In genomic region chr5:37723147-37723961, GRCh38 we compare ENCODE assay signal across 8 cellular contexts.
DNase-seq lines count a peak whose midpoint lies in the region; ATAC-seq and TF ChIP-seq lines count a peak whose summit lies in the region.

No MANE protein-coding gene starts in this region.

- intact Hi-C loops in Panc1 (cut with micrococcal nuclease; ENCODE audit: unreplicated experiment), result no loop called here

- H3K9me3 ChIP-seq in Panc1 (ENCODE audit: control insufficient read depth, insufficient read depth, low read depth, low read length), result no peaks in the 10 kb centered on the region

- H3K4me3 ChIP-seq in Panc1 (ENCODE audit: low read depth in 2 of 2, low read length in 2 of 2), result no peak overlapping the region

- H3K4me1 Mint-ChIP-seq in stimulated activated naive CD8-positive, alpha-beta T cell treated with anti-CD3 and anti-CD28 coated beads, Interleukin-15, amount 100 ng/mL, for 72 hours, result peaks cover 28% of the 10 kb centered on the region

- H3K27ac Mint-ChIP-seq in activated naive CD4-positive, alpha-beta T cell treated with anti-CD3 and anti-CD28 coated beads, Interleukin-2, amount 50 U/mL, for 72 hours, result peak overlapping the region; percentile 19 to 87
- peak overlapping the region; percentile 8 to 85 for H3K27ac Mint-ChIP-seq in stimulated activated naive CD8-positive, alpha-beta T cell treated with anti-CD3 and anti-CD28 coated beads, Interleukin-15, amount 100 ng/mL, for 72 hours

- CTCF ChIA-PET in Panc1 (lab: Charles Lee), result no interaction called here

- ATAC-seq in activated naive CD4-positive, alpha-beta T cell treated with anti-CD3 and anti-CD28 coated beads, Interleukin-2, amount 50 U/mL, for 72 hours, result no peak
- ATAC-seq in Panc1, result 0 out of 2 replicates have a peak, but pooled peaks have one; percentile 34
- no peak for ATAC-seq in stimulated activated naive CD8-positive, alpha-beta T cell treated with anti-CD3 and anti-CD28 coated beads, Interleukin-15, amount 100 ng/mL, for 72 hours
- ATAC-seq in HG03045 (IDR thresholded peaks at IDR 0.05; ENCODE audit: unreplicated experiment), result no peak

- in situ Hi-C loops in Panc1 (cut with HindIII; ENCODE audit: low pct_unique_long_range_greater_than_20kb, low sequenced_read_pairs), result no loop called here

- no peaks in the 10 kb centered on the region for H3K36me3 ChIP-seq in Panc1 (ENCODE audit: control insufficient read depth, insufficient read depth, low read length)

- H3K27me3 Mint-ChIP-seq in stimulated activated naive CD8-positive, alpha-beta T cell treated with anti-CD3 and anti-CD28 coated beads, Interleukin-15, amount 100 ng/mL, for 72 hours, result no peaks in the 10 kb centered on the region

- DNase-seq in activated naive CD4-positive, alpha-beta T cell treated with anti-CD3 and anti-CD28 coated beads, Interleukin-2, amount 50 U/mL, for 72 hours (ENCODE audit: low spot score in 2 of 2), result peak in 1 of 2 donors; percentile 20
- DNase-seq in activated naive CD4-positive, alpha-beta T cell treated with Interleukin-2 at 50 U/mL for 16 hours, result no peak
- DNase-seq in Panc1 (ENCODE audit: low read depth, low spot score) (no peak), fibroblast of peridontal ligament (ENCODE audit: extremely low read depth) (peak; percentile 60), SIG-M5 treated with dmso at 0.1 percent for 504 hours (lab: John Stamatoyannopoulos, UW; ENCODE audit: unreplicated experiment) (no peak), mesenteric fat pad (ENCODE audit: low spot score) (no peak)
- peak in 1 of 2 donors; percentile 20 for DNase-seq in stimulated activated naive CD8-positive, alpha-beta T cell treated with anti-CD3 and anti-CD28 coated beads, Interleukin-15, amount 100 ng/mL, for 72 hours

- H3K4me3 Mint-ChIP-seq in stimulated activated naive CD8-positive, alpha-beta T cell treated with anti-CD3 and anti-CD28 coated beads, Interleukin-15, amount 100 ng/mL, for 72 hours, result peak overlapping the region; percentile 14 to 76

- POLR2A ChIA-PET in Panc1 (lab: Charles Lee), result no interaction called here

- H3K27me3 ChIP-seq in Panc1 (ENCODE audit: control insufficient read depth, insufficient read depth, low read length), result no peaks in the 10 kb centered on the region

- no TSS peak for BruUV-seq in Panc1 (replicated peaks; lab: Mats Ljungman, UMichigan)

- H3K4me1 ChIP-seq in Panc1 (ENCODE audit: control insufficient read depth, insufficient read depth, low read length), result no peaks in the 10 kb centered on the region

- TF ChIP-seq CTCF in Panc1 (IDR thresholded peaks at IDR 0.05), result peak; percentile 67

- no peaks in the 10 kb centered on the region for H3K9me3 Mint-ChIP-seq in activated naive CD4-positive, alpha-beta T cell treated with anti-CD3 and anti-CD28 coated beads, Interleukin-2, amount 50 U/mL, for 72 hours
- H3K9me3 Mint-ChIP-seq in stimulated activated naive CD8-positive, alpha-beta T cell treated with anti-CD3 and anti-CD28 coated beads, Interleukin-15, amount 100 ng/mL, for 72 hours, result no peaks in the 10 kb centered on the region

- peaks cover 10 to 26% of the 10 kb centered on the region in 2 donors for H3K36me3 Mint-ChIP-seq in activated naive CD4-positive, alpha-beta T cell treated with anti-CD3 and anti-CD28 coated beads, Interleukin-2, amount 50 U/mL, for 72 hours

- no peak overlapping the region for H3K27ac ChIP-seq in Panc1 (ENCODE audit: low read length)
